Comparison of ENCODE assay signal across 21 cellular contexts in the genomic region with DNA sequence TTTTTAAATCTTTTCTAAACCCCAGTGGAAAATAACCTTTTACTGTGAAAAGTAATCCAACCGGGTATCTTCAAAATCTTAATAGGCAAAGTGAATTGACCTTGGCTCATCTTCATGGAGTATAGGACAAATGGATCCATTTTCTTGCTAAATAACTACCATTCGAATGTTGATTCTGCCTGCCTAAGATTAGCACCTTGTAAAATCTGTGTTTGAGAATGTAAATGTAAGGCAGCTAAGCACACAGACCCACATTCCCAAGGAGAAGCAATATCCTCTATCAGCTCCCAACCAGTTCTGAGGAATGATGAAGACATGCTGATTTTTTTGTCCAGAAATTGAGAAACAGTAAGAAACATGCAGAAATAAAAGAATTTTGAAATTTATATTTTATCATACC.
"Had no signal": no experiment of that assay in that cellular context is flagged by ENCODE, and none has a peak within 500 bp of the region (broad histone marks: within the 10 kb centered on the region; RNA-seq: fewer than 3 reads in every experiment).

No MANE protein-coding gene starts in this region.

- H3K27me3 Mint-ChIP-seq: effector memory CD8-positive, alpha-beta T cell; stimulated activated naive B cell treated with anti-CD40 and anti-IgM and Interleukin-4, amounts not matched to agents 10 μg/mL and 1 μg/mL and 100 μg/mL, for 72 hours had no signal

- H3K36me3 Mint-ChIP-seq: naive thymus-derived CD4-positive, alpha-beta T cell; stimulated activated naive B cell treated with anti-CD40 and anti-IgM and Interleukin-4, amounts not matched to agents 10 μg/mL and 1 μg/mL and 100 μg/mL, for 72 hours had no signal

- H3K4me1 ChIP-seq: esophagus squamous epithelium, parathyroid adenoma, psoas muscle, right lobe of liver, spleen, testis, tibial nerve, upper lobe of right lung, vagina had no signal

- H3K4me3 ChIP-seq: esophagus squamous epithelium, psoas muscle, right lobe of liver, spleen, testis, tibial nerve, upper lobe of right lung, vagina had no signal

- H3K79me2 ChIP-seq: parathyroid adenoma had no signal

- H3K27ac Mint-ChIP-seq: effector memory CD8-positive, alpha-beta T cell; naive thymus-derived CD4-positive, alpha-beta T cell; nephron progenitor cell; stimulated activated naive B cell treated with anti-CD40 and anti-IgM and Interleukin-4, amounts not matched to agents 10 μg/mL and 1 μg/mL and 100 μg/mL, for 72 hours; stimulated activated naive CD8-positive, alpha-beta T cell treated with anti-CD3 and anti-CD28 coated beads, Interleukin-15, amount 100 ng/mL, for 72 hours had no signal

- H3K27ac ChIP-seq: esophagus squamous epithelium, parathyroid adenoma, psoas muscle, right lobe of liver, spleen, testis, tibial nerve, upper lobe of right lung, vagina had no signal

- ATAC-seq: effector memory CD8-positive, alpha-beta T cell; left colon; left ventricle myocardium superior; naive thymus-derived CD4-positive, alpha-beta T cell; psoas muscle; right lobe of liver; stimulated activated naive B cell treated with anti-CD40 and anti-IgM and Interleukin-4, amounts not matched to agents 10 μg/mL and 1 μg/mL and 100 μg/mL, for 72 hours; stimulated activated naive CD8-positive, alpha-beta T cell treated with anti-CD3 and anti-CD28 coated beads, Interleukin-15, amount 100 ng/mL, for 72 hours; upper lobe of right lung had no signal

- H3K36me3 ChIP-seq: esophagus squamous epithelium, right lobe of liver, spleen, tibial nerve, upper lobe of right lung, vagina had no signal

- H3K4me3 Mint-ChIP-seq: effector memory CD8-positive, alpha-beta T cell; naive thymus-derived CD4-positive, alpha-beta T cell; nephron progenitor cell; stimulated activated naive B cell treated with anti-CD40 and anti-IgM and Interleukin-4, amounts not matched to agents 10 μg/mL and 1 μg/mL and 100 μg/mL, for 72 hours; stimulated activated naive CD8-positive, alpha-beta T cell treated with anti-CD3 and anti-CD28 coated beads, Interleukin-15, amount 100 ng/mL, for 72 hours had no signal

- H3K27me3 ChIP-seq: esophagus squamous epithelium, right lobe of liver, spleen, testis, tibial nerve, upper lobe of right lung, vagina had no signal

- DNase-seq: effector memory CD8-positive, alpha-beta T cell; esophagus squamous epithelium; foreskin fibroblast; left colon; left ventricle myocardium superior; naive thymus-derived CD4-positive, alpha-beta T cell; nephron progenitor cell; psoas muscle; retina; right lobe of liver; spleen; stimulated activated CD4-positive, alpha-beta T cell treated with anti-CD3 and anti-CD28 coated beads, Interleukin-15, amount 100 ng/mL, for 24 hours; stimulated activated CD4-positive, alpha-beta T cell treated with anti-CD3 and anti-CD28 coated beads, Interleukin-2, amount 100 ng/mL, for 24 hours; stimulated activated CD4-positive, alpha-beta T cell treated with anti-CD3 and anti-CD28 coated beads, Interleukin-4, amount 100 ng/mL, for 4 hours; stimulated activated naive B cell treated with anti-CD40 and anti-IgM and Interleukin-4, amounts not matched to agents 10 μg/mL and 1 μg/mL and 100 μg/mL, for 72 hours; stimulated activated naive CD8-positive, alpha-beta T cell treated with anti-CD3 and anti-CD28 coated beads, Interleukin-15, amount 100 ng/mL, for 72 hours; testis; upper lobe of right lung had no signal

- H2AFZ ChIP-seq: parathyroid adenoma had no signal

- H3K9me3 Mint-ChIP-seq: effector memory CD8-positive, alpha-beta T cell had no signal

- H3K9me3 ChIP-seq: esophagus squamous epithelium, right lobe of liver, testis, upper lobe of right lung, vagina had no signal

- H3K4me1 Mint-ChIP-seq: nephron progenitor cell; stimulated activated naive B cell treated with anti-CD40 and anti-IgM and Interleukin-4, amounts not matched to agents 10 μg/mL and 1 μg/mL and 100 μg/mL, for 72 hours; stimulated activated naive CD8-positive, alpha-beta T cell treated with anti-CD3 and anti-CD28 coated beads, Interleukin-15, amount 100 ng/mL, for 72 hours had no signal
